In genomic region chr17:50533720-50534148, GRCh38 we compare ENCODE assay signal across 1 cellular context.
TF ChIP-seq lines count a peak whose summit lies in the region.

No MANE protein-coding gene starts in this region.

TF ChIP-seq in SK-N-SH treated with all-trans-retinoic acid at 6 μM for 48 hours, 23 proteins besides CTCF, POLR2A, EP300 and RAD21 (continued from another document):
- no peak for TF ChIP-seq TOX (CRISPR knock-in tag; IDR thresholded peaks at IDR 0.05; ENCODE audit: borderline replicate concordance)
- no peak for TF ChIP-seq ZNF8 (CRISPR knock-in tag; IDR thresholded peaks at IDR 0.05)
- TF ChIP-seq PATZ1 (CRISPR knock-in tag; IDR thresholded peaks at IDR 0.05; ENCODE audit: borderline replicate concordance), result no peak
- no peak for TF ChIP-seq POU6F1 (CRISPR knock-in tag; IDR thresholded peaks at IDR 0.05; ENCODE audit: borderline replicate concordance, low read depth)
- no peak for TF ChIP-seq ZFP3 (CRISPR knock-in tag; IDR thresholded peaks at IDR 0.05)
- TF ChIP-seq GLIS3 (CRISPR knock-in tag; IDR thresholded peaks at IDR 0.05), result no peak
- no peak for TF ChIP-seq TCF4 (CRISPR knock-in tag; IDR thresholded peaks at IDR 0.05; ENCODE audit: borderline replicate concordance)
- TF ChIP-seq CSDC2 (CRISPR knock-in tag; IDR thresholded peaks at IDR 0.05), result no peak
- TF ChIP-seq SNAI2 (CRISPR knock-in tag; IDR thresholded peaks at IDR 0.05), result no peak
- no peak for TF ChIP-seq BACH2 (CRISPR knock-in tag; IDR thresholded peaks at IDR 0.05; ENCODE audit: borderline replicate concordance)
- TF ChIP-seq ARNTL (CRISPR knock-in tag; IDR thresholded peaks at IDR 0.05; ENCODE audit: borderline replicate concordance, low read depth), result no peak
